19 cellular contexts compared by ENCODE assay signal in genomic region chr12:97324471-97324870, GRCh38.
A peak's percentile ranks its signal among the peaks of the same experiment; 100 is the strongest.
DNase-seq lines count a peak whose midpoint lies in the region; ATAC-seq, FAIRE-seq and TF ChIP-seq lines count a peak whose summit lies in the region.
"Had no signal": no experiment of that assay in that cellular context is flagged by ENCODE, and none has a peak within 500 bp of the region (broad histone marks: within the 10 kb centered on the region; RNA-seq: fewer than 3 reads in every experiment).

No MANE protein-coding gene starts in this region.

- H2BK20ac ChIP-seq in H1 (ENCODE audit: low read length): no peak overlapping the region

- H2AFZ ChIP-seq in GM23338 (peak overlapping the region; percentile 50), H1 (ENCODE audit: low read length) (no peak overlapping the region), neural progenitor cell (replicated peaks) (no peak overlapping the region)

- H4K91ac ChIP-seq in H1 (replicated peaks; ENCODE audit: insufficient read length, low read length): no peak overlapping the region

- WGBS in H1 (ENCODE audit: extremely low coverage in 1 of 2, insufficient coverage in 1 of 2, insufficient read length in 1 of 2, insufficient replicate concordance in 2 of 2, low coverage in 1 of 2, low lambda C conversion rate in 2 of 2, missing lambda C conversion rate in 1 of 2), 2 experiments: 70% methylated on average over 7 of the region's 7 CpGs; no CpG with 5 or more reads in 1 of the 2 experiments

- no peaks in the 10 kb centered on the region for H3K9me2 ChIP-seq in GM23338 (ENCODE audit: insufficient read depth)

- TF ChIP-seq EP300 in H1 (IDR thresholded peaks at IDR 0.05; ENCODE audit: borderline replicate concordance in 1 of 2, low read depth in 2 of 2, low read length in 2 of 2): no peak

- no peaks in the 10 kb centered on the region for H3K79me1 ChIP-seq in H1 (ENCODE audit: low read depth, low read length)

- H3K27me3 ChIP-seq in GM23338 (ENCODE audit: insufficient read depth) (no peaks in the 10 kb centered on the region), H1 (replicated peaks in 1 of 4; ENCODE audit: control insufficient read depth in 3 of 4, extremely low read depth in 1 of 4, insufficient read depth in 3 of 4, low read length in 3 of 4) (peaks cover 0 to 4% (median 2%) of the 10 kb centered on the region in 4 experiments; a peak in 1 of 7 replicates), neural progenitor cell (no peaks in the 10 kb centered on the region), WERI-Rb-1 (ENCODE audit: insufficient read depth, low read depth, severe bottlenecking) (peaks cover 9% of the 10 kb centered on the region)
- H3K27me3 ChIP-seq: BLaER1 had no signal

- POLR2A ChIA-PET in H1 (lab: Charles Lee; ENCODE audit: partially characterized antibody): no interaction called here

- H3F3A ChIP-seq in GM23338 (replicated peaks; ENCODE audit: low read depth): no peaks in the 10 kb centered on the region; the same call in 1 of the 2 replicates
- H3F3A ChIP-seq in neural progenitor cell (ENCODE audit: low read depth): no peaks in the 10 kb centered on the region

- H2AK5ac ChIP-seq in H1 (ENCODE audit: low read depth, low read length): no peak overlapping the region

- DNase-seq in GM23338 (ENCODE audit: low spot score): peak; percentile 1
- peak in 1 of 2 experiments; percentile 38 for DNase-seq in H1 (ENCODE audit: low read depth in 1 of 2, low spot score in 2 of 2)
- peak; percentile 46 for DNase-seq in left kidney (ENCODE audit: low read depth, low spot score)
- DNase-seq in neural progenitor cell (ENCODE audit: low spot score): no peak
- no peak for DNase-seq in stimulated activated effector memory CD8-positive, alpha-beta T cell treated with anti-CD3 and anti-CD28 coated beads, Interleukin-12 subunit alpha, Interleukin-12 subunit beta, amount 100 ng/mL, for 72 hours (ENCODE audit: low spot score in 2 of 2)
- DNase-seq in HT-29 (ENCODE audit: low spot score): no peak
- DNase-seq in WERI-Rb-1: no peak
- DNase-seq: 8988T; CD4-positive, alpha-beta memory T cell; DMS153; DMS79; GDM1; GOT3; HCEC 1CT had no signal

- no peak overlapping the region for H2BK5ac ChIP-seq in H1 (ENCODE audit: low read depth, low read length)

- H3K79me2 ChIP-seq in GM23338 (replicated peaks; ENCODE audit: insufficient read depth) (no peaks in the 10 kb centered on the region), H1 (ENCODE audit: control insufficient read depth in 1 of 2, insufficient read depth in 2 of 2, low read length in 2 of 2) (no peaks in the 10 kb centered on the region), neural progenitor cell (ENCODE audit: low read depth) (no peaks in the 10 kb centered on the region)

- H3K4me2 ChIP-seq in GM23338: peak overlapping the region; percentile 48
- H3K4me2 ChIP-seq in H1 (ENCODE audit: insufficient read depth in 1 of 2, low read depth in 2 of 2, low read length in 2 of 2): peak overlapping the region in 1 of 2 experiments; percentile 12; a peak in 1 of 4 replicates
- peak overlapping the region; percentile 7 for H3K4me2 ChIP-seq in neural progenitor cell
- H3K4me2 ChIP-seq: BLaER1 had no signal

- no peak overlapping the region for H3K27ac ChIP-seq in GM23338 (ENCODE audit: low read depth)
- no peak overlapping the region for H3K27ac ChIP-seq in H1 (ENCODE audit: low read depth, low read length)
- H3K27ac ChIP-seq in neural progenitor cell: no peak overlapping the region
- H3K27ac ChIP-seq in WERI-Rb-1: no peak overlapping the region
- H3K27ac ChIP-seq: BLaER1 had no signal

- ATAC-seq in GM23338 (peak; percentile 10; the same call in 1 of the 3 replicates), SK-N-SH treated with all-trans-retinoic acid at 6 μM for 48 hours (no peak)
- no peak for ATAC-seq in stimulated activated effector memory CD8-positive, alpha-beta T cell treated with anti-CD3 and anti-CD28 coated beads, Interleukin-12 subunit alpha, Interleukin-12 subunit beta, amount 100 ng/mL, for 72 hours

- no peak overlapping the region for H3K27ac Mint-ChIP-seq in GM23338
- H3K27ac Mint-ChIP-seq in neural progenitor cell: peak overlapping the region; percentile 12
- H3K27ac Mint-ChIP-seq in stimulated activated effector memory CD8-positive, alpha-beta T cell treated with anti-CD3 and anti-CD28 coated beads, Interleukin-12 subunit alpha, Interleukin-12 subunit beta, amount 100 ng/mL, for 72 hours: no peak overlapping the region
- H3K27ac Mint-ChIP-seq: CD14-positive monocyte had no signal

- peaks cover 11% of the 10 kb centered on the region for H3K27me3 Mint-ChIP-seq in GM23338 (ENCODE audit: insufficient read depth, low read depth, poor library complexity)
- peaks cover 2% of the 10 kb centered on the region for H3K27me3 Mint-ChIP-seq in neural progenitor cell (ENCODE audit: insufficient read depth, low read depth)

- H3K36me3 Mint-ChIP-seq in GM23338 (ENCODE audit: low read depth): no peaks in the 10 kb centered on the region
- H3K36me3 Mint-ChIP-seq in neural progenitor cell: peaks cover 2% of the 10 kb centered on the region
- no peaks in the 10 kb centered on the region for H3K36me3 Mint-ChIP-seq in stimulated activated effector memory CD8-positive, alpha-beta T cell treated with anti-CD3 and anti-CD28 coated beads, Interleukin-12 subunit alpha, Interleukin-12 subunit beta, amount 100 ng/mL, for 72 hours
- H3K36me3 Mint-ChIP-seq: CD14-positive monocyte; CD4-positive, alpha-beta memory T cell had no signal

- H4K20me1 ChIP-seq in GM23338 (replicated peaks; ENCODE audit: insufficient read depth) (no peaks in the 10 kb centered on the region), H1 (replicated peaks in 1 of 2; ENCODE audit: control insufficient read depth in 1 of 2, insufficient read depth in 2 of 2, low read length in 2 of 2) (no peaks in the 10 kb centered on the region), neural progenitor cell (ENCODE audit: low read depth) (no peaks in the 10 kb centered on the region)
- H4K20me1 ChIP-seq: BLaER1 had no signal

- CTCF ChIA-PET in H1 (lab: Charles Lee; ENCODE audit: partially characterized antibody): interaction anchor here (1.4 to 3.0 kb wide), 3 partner anchors 11 to 44 kb away, joined by 3 to 11 read pairs (median 3); no protein-coding TSS in a partner anchor

- FAIRE-seq in H1 (lab: Jason Lieb, UNC): no peak
- FAIRE-seq: GM12892, GM18507 had no signal

- peaks cover 38% of the 10 kb centered on the region for H3K4me1 ChIP-seq in GM23338 (ENCODE audit: insufficient read depth)
- peaks cover 3 to 24% (median 15%) of the 10 kb centered on the region in 4 experiments; a peak in 6 of 7 replicates for H3K4me1 ChIP-seq in H1 (replicated peaks in 1 of 4; ENCODE audit: control insufficient read depth in 3 of 4, insufficient read depth in 4 of 4, low read length in 3 of 4)
- H3K4me1 ChIP-seq in neural progenitor cell: peaks cover 29% of the 10 kb centered on the region
- H3K4me1 ChIP-seq: BLaER1 had no signal

- H3K36me3 ChIP-seq in GM23338 (ENCODE audit: insufficient read depth) (no peaks in the 10 kb centered on the region), H1 (ENCODE audit: control insufficient read depth in 2 of 4, insufficient read depth in 4 of 4, low read length in 3 of 4) (no peaks in the 10 kb centered on the region), neural progenitor cell (no peaks in the 10 kb centered on the region), WERI-Rb-1 (no peaks in the 10 kb centered on the region)
- H3K36me3 ChIP-seq: BLaER1 had no signal

- H2BK120ac ChIP-seq in H1 (replicated peaks; ENCODE audit: low read depth, low read length): peak overlapping the region; percentile 75

- no peak for TF ChIP-seq RAD21 in H1 (IDR thresholded peaks at IDR 0.05 in 1 of 2, conservative IDR thresholded peaks at IDR 0.05 in 1 of 2; ENCODE audit: low read depth in 2 of 2, low read length in 2 of 2)

- H3K23me2 ChIP-seq in H1 (ENCODE audit: low read depth, low read length): no peaks in the 10 kb centered on the region

- no peak overlapping the region for H3K4me3 Mint-ChIP-seq in GM23338
- H3K4me3 Mint-ChIP-seq in neural progenitor cell: no peak overlapping the region
- no peak overlapping the region for H3K4me3 Mint-ChIP-seq in stimulated activated effector memory CD8-positive, alpha-beta T cell treated with anti-CD3 and anti-CD28 coated beads, Interleukin-12 subunit alpha, Interleukin-12 subunit beta, amount 100 ng/mL, for 72 hours
- H3K4me3 Mint-ChIP-seq: CD14-positive monocyte; CD4-positive, alpha-beta memory T cell had no signal

- H3K9ac ChIP-seq in H1 (replicated peaks in 1 of 4; ENCODE audit: extremely low read depth in 1 of 4, low read depth in 3 of 4, low read length in 3 of 4) (0 out of 7 replicates have a peak overlapping the region, but pooled peaks of 1 of the 4 experiments have one; percentile 43), neural progenitor cell (no peak overlapping the region)
- H3K9ac ChIP-seq: BLaER1 had no signal

- H3K4me3 ChIP-seq in GM23338: no peak overlapping the region
- H3K4me3 ChIP-seq in H1 (ENCODE audit: extremely low read depth in 1 of 4, insufficient read depth in 2 of 4, low read depth in 3 of 4, low read length in 4 of 4): no peak overlapping the region
- H3K4me3 ChIP-seq in neural progenitor cell: no peak overlapping the region
- no peak overlapping the region for H3K4me3 ChIP-seq in WERI-Rb-1 (ENCODE audit: low read depth, low read length)
- H3K4me3 ChIP-seq: BLaER1 had no signal

- no peak overlapping the region for H3K56ac ChIP-seq in H1 (replicated peaks; ENCODE audit: insufficient read length, low read depth, low read length)

- TF ChIP-seq POLR2A in H1 (IDR thresholded peaks at IDR 0.05; ENCODE audit: control extremely low read depth in 1 of 2, low read depth in 2 of 2, low read length in 2 of 2): no peak

- H4K8ac ChIP-seq in H1 (ENCODE audit: extremely low read depth, insufficient read depth, low read length): no peak overlapping the region

- H4K5ac ChIP-seq in H1 (ENCODE audit: insufficient read length, low read depth, low read length): no peak overlapping the region

- H3K9me3 ChIP-seq in H1 (ENCODE audit: insufficient read depth in 2 of 2, low read depth in 1 of 2, low read length in 1 of 2) (no peaks in the 10 kb centered on the region), neural progenitor cell (ENCODE audit: low read depth) (no peaks in the 10 kb centered on the region), WERI-Rb-1 (ENCODE audit: severe bottlenecking) (no peaks in the 10 kb centered on the region)
- H3K9me3 ChIP-seq: BLaER1 had no signal

- H3K18ac ChIP-seq in H1 (ENCODE audit: extremely low read depth, low read length): no peak overlapping the region; the same call in 1 of the 2 replicates

- H3K23ac ChIP-seq in H1 (ENCODE audit: insufficient read length): no peak overlapping the region

- H3K9me3 Mint-ChIP-seq in GM23338: no peaks in the 10 kb centered on the region
- peaks cover 2% of the 10 kb centered on the region for H3K9me3 Mint-ChIP-seq in neural progenitor cell
- no peaks in the 10 kb centered on the region for H3K9me3 Mint-ChIP-seq in stimulated activated effector memory CD8-positive, alpha-beta T cell treated with anti-CD3 and anti-CD28 coated beads, Interleukin-12 subunit alpha, Interleukin-12 subunit beta, amount 100 ng/mL, for 72 hours

- no peak overlapping the region for H3K4ac ChIP-seq in H1 (replicated peaks; ENCODE audit: insufficient read length, low read depth, low read length)

- TF ChIP-seq CTCF in GM23338 (conservative IDR thresholded peaks at IDR 0.05; ENCODE audit: low read depth in 2 of 2) (no peak), H1 (IDR thresholded peaks at IDR 0.05; ENCODE audit: control extremely low read depth in 1 of 3, insufficient read depth in 1 of 3, low read depth in 1 of 3, low read length in 3 of 3) (no peak), neural progenitor cell (IDR thresholded peaks at IDR 0.05) (no peak), WERI-Rb-1 (IDR thresholded peaks at IDR 0.05; ENCODE audit: low read depth, low read length) (no peak)

- H3K4me1 Mint-ChIP-seq in GM23338 (peaks cover 42% of the 10 kb centered on the region), neural progenitor cell (peaks cover 41% of the 10 kb centered on the region)
- H3K4me1 Mint-ChIP-seq in stimulated activated effector memory CD8-positive, alpha-beta T cell treated with anti-CD3 and anti-CD28 coated beads, Interleukin-12 subunit alpha, Interleukin-12 subunit beta, amount 100 ng/mL, for 72 hours: no peaks in the 10 kb centered on the region
- H3K4me1 Mint-ChIP-seq: CD14-positive monocyte; CD4-positive, alpha-beta memory T cell had no signal

- no peak overlapping the region for H3K14ac ChIP-seq in H1 (ENCODE audit: insufficient read length)

- no peak overlapping the region for H2BK15ac ChIP-seq in H1 (ENCODE audit: low read length)

- H2BK12ac ChIP-seq in H1 (ENCODE audit: low read depth, low read length): peak overlapping the region; percentile 53

Comparison
In these comparisons a context has a peak if more than half of its experiments do, and no peak if none do; other contexts are left out.
1. DNase-seq: peak in GM23338 (single experiment) and left kidney (single experiment); none in neural progenitor cell (single experiment), stimulated activated effector memory CD8-positive, alpha-beta T cell treated with anti-CD3 and anti-CD28 coated beads, Interleukin-12 subunit alpha, Interleukin-12 subunit beta, amount 100 ng/mL, for 72 hours (0 of 2), HT-29 (single experiment) and WERI-Rb-1 (single experiment).